Comparison of ENCODE assay signal across 1 cellular context in genomic region chr1:94417962-94418663, GRCh38.
TF ChIP-seq lines count a peak whose summit lies in the region.

Gene ABCD3 (plus strand): TSS chr1:94418389. CDS start chr1:94418479, 90 bp downstream.

TF ChIP-seq in HepG2, 621 proteins besides CTCF, POLR2A, EP300 and RAD21 (continued from another document and continues in another):
- TF ChIP-seq, protein P1, sequence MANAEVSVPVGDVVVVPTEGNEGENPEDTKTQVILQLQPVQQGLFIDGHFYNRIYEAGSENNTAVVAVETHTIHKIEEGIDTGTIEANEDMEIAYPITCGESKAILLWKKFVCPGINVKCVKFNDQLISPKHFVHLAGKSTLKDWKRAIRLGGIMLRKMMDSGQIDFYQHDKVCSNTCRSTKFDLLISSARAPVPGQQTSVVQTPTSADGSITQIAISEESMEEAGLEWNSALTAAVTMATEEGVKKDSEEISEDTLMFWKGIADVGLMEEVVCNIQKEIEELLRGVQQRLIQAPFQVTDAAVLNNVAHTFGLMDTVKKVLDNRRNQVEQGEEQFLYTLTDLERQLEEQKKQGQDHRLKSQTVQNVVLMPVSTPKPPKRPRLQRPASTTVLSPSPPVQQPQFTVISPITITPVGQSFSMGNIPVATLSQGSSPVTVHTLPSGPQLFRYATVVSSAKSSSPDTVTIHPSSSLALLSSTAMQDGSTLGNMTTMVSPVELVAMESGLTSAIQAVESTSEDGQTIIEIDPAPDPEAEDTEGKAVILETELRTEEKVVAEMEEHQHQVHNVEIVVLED (CRISPR knock-in tag; IDR thresholded peaks at IDR 0.05; ENCODE audit: borderline replicate concordance) = peak; percentile 66; the same call in 1 of the 2 replicates
- TF ChIP-seq ZNF687 (CRISPR knock-in tag; IDR thresholded peaks at IDR 0.05) (peak; percentile 95), ZNF605 (CRISPR knock-in tag; IDR thresholded peaks at IDR 0.05) (peak; percentile 56), SMYD3 (CRISPR knock-in tag; IDR thresholded peaks at IDR 0.05) (no peak), NCOA2 (CRISPR knock-in tag; IDR thresholded peaks at IDR 0.05) (peak; percentile 43), ZNF44 (CRISPR knock-in tag; IDR thresholded peaks at IDR 0.05) (no peak), RNF2 (conservative IDR thresholded peaks at IDR 0.05; ENCODE audit: low read depth) (no peak), ZBTB46 (CRISPR knock-in tag; IDR thresholded peaks at IDR 0.05; ENCODE audit: borderline replicate concordance) (no peak; the same call in 1 of the 2 replicates), SNAPC2 (CRISPR knock-in tag; IDR thresholded peaks at IDR 0.05) (no peak), PREB (CRISPR knock-in tag; IDR thresholded peaks at IDR 0.05) (no peak), ZC3H4 (CRISPR knock-in tag; IDR thresholded peaks at IDR 0.05; ENCODE audit: borderline replicate concordance) (peak; percentile 81; the same call in 1 of the 2 replicates), MIER2 (CRISPR knock-in tag; IDR thresholded peaks at IDR 0.05) (peak; percentile 38; the same call in 1 of the 2 replicates), MEF2D (CRISPR knock-in tag; IDR thresholded peaks at IDR 0.05) (peak; percentile 56), THAP11 (CRISPR knock-in tag; IDR thresholded peaks at IDR 0.05) (peak; percentile 69), ZNF20 (CRISPR knock-in tag; IDR thresholded peaks at IDR 0.05) (0 out of 2 replicates have a peak, but pooled peaks have one; percentile 84), PHF8 (CRISPR knock-in tag; IDR thresholded peaks at IDR 0.05) (peak; percentile 87), ZNF562 (CRISPR knock-in tag; IDR thresholded peaks at IDR 0.05; ENCODE audit: borderline replicate concordance) (no peak), JUND (CRISPR knock-in tag; IDR thresholded peaks at IDR 0.05) (peak; percentile 25; the same call in 1 of the 2 replicates), SIN3A (IDR thresholded peaks at IDR 0.05; ENCODE audit: borderline replicate concordance, low read depth, low read length) (peak; percentile 85; the same call in 1 of the 2 replicates), HIVEP1 (CRISPR knock-in tag; IDR thresholded peaks at IDR 0.05) (peak; percentile 90), MXI1 (IDR thresholded peaks at IDR 0.05; ENCODE audit: borderline replicate concordance, low read depth, low read length) (peak; percentile 76; the same call in 1 of the 3 replicates), SMARCE1 (IDR thresholded peaks at IDR 0.05; ENCODE audit: borderline replicate concordance) (no peak), FOXJ3 (CRISPR knock-in tag; IDR thresholded peaks at IDR 0.05; ENCODE audit: borderline replicate concordance) (no peak; the same call in 1 of the 2 replicates), ZNF788 (CRISPR knock-in tag; IDR thresholded peaks at IDR 0.05; ENCODE audit: borderline replicate concordance) (peak; percentile 64), ZNF496 (CRISPR knock-in tag; IDR thresholded peaks at IDR 0.05; ENCODE audit: insufficient replicate concordance) (no peak), PAWR (CRISPR knock-in tag; IDR thresholded peaks at IDR 0.05; ENCODE audit: borderline replicate concordance) (no peak), ZNF232 (CRISPR knock-in tag; IDR thresholded peaks at IDR 0.05; ENCODE audit: borderline replicate concordance) (no peak; the same call in 1 of the 2 replicates), ZNF343 (CRISPR knock-in tag; IDR thresholded peaks at IDR 0.05) (peak; percentile 75; the same call in 1 of the 2 replicates), MTA3 (CRISPR knock-in tag; IDR thresholded peaks at IDR 0.05) (no peak), NCOA1 (CRISPR knock-in tag; IDR thresholded peaks at IDR 0.05) (no peak), DMAP1 (CRISPR knock-in tag; IDR thresholded peaks at IDR 0.05) (peak; percentile 78), IRX3 (CRISPR knock-in tag; IDR thresholded peaks at IDR 0.05; ENCODE audit: borderline replicate concordance, low read depth) (0 out of 2 replicates have a peak, but pooled peaks have one; percentile 71), FLYWCH1 (CRISPR knock-in tag; IDR thresholded peaks at IDR 0.05) (no peak), CREBL2 (CRISPR knock-in tag; IDR thresholded peaks at IDR 0.05; ENCODE audit: borderline replicate concordance) (no peak)
- TF ChIP-seq, protein P2, sequence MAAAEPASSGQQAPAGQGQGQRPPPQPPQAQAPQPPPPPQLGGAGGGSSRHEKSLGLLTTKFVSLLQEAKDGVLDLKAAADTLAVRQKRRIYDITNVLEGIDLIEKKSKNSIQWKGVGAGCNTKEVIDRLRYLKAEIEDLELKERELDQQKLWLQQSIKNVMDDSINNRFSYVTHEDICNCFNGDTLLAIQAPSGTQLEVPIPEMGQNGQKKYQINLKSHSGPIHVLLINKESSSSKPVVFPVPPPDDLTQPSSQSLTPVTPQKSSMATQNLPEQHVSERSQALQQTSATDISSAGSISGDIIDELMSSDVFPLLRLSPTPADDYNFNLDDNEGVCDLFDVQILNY (CRISPR knock-in tag; conservative IDR thresholded peaks at IDR 0.05) = peak; percentile 78
- TF ChIP-seq, protein P3, sequence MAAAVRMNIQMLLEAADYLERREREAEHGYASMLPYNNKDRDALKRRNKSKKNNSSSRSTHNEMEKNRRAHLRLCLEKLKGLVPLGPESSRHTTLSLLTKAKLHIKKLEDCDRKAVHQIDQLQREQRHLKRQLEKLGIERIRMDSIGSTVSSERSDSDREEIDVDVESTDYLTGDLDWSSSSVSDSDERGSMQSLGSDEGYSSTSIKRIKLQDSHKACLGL (CRISPR knock-in tag; IDR thresholded peaks at IDR 0.05) = peak; percentile 68
- TF ChIP-seq, protein P4, sequence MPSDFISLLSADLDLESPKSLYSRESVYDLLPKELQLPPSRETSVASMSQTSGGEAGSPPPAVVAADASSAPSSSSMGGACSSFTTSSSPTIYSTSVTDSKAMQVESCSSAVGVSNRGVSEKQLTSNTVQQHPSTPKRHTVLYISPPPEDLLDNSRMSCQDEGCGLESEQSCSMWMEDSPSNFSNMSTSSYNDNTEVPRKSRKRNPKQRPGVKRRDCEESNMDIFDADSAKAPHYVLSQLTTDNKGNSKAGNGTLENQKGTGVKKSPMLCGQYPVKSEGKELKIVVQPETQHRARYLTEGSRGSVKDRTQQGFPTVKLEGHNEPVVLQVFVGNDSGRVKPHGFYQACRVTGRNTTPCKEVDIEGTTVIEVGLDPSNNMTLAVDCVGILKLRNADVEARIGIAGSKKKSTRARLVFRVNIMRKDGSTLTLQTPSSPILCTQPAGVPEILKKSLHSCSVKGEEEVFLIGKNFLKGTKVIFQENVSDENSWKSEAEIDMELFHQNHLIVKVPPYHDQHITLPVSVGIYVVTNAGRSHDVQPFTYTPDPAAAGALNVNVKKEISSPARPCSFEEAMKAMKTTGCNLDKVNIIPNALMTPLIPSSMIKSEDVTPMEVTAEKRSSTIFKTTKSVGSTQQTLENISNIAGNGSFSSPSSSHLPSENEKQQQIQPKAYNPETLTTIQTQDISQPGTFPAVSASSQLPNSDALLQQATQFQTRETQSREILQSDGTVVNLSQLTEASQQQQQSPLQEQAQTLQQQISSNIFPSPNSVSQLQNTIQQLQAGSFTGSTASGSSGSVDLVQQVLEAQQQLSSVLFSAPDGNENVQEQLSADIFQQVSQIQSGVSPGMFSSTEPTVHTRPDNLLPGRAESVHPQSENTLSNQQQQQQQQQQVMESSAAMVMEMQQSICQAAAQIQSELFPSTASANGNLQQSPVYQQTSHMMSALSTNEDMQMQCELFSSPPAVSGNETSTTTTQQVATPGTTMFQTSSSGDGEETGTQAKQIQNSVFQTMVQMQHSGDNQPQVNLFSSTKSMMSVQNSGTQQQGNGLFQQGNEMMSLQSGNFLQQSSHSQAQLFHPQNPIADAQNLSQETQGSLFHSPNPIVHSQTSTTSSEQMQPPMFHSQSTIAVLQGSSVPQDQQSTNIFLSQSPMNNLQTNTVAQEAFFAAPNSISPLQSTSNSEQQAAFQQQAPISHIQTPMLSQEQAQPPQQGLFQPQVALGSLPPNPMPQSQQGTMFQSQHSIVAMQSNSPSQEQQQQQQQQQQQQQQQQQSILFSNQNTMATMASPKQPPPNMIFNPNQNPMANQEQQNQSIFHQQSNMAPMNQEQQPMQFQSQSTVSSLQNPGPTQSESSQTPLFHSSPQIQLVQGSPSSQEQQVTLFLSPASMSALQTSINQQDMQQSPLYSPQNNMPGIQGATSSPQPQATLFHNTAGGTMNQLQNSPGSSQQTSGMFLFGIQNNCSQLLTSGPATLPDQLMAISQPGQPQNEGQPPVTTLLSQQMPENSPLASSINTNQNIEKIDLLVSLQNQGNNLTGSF (CRISPR knock-in tag; IDR thresholded peaks at IDR 0.05) = no peak
- TF ChIP-seq, protein P5, sequence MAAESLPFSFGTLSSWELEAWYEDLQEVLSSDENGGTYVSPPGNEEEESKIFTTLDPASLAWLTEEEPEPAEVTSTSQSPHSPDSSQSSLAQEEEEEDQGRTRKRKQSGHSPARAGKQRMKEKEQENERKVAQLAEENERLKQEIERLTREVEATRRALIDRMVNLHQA (CRISPR knock-in tag; IDR thresholded peaks at IDR 0.05) = no peak
- TF ChIP-seq, protein P6, sequence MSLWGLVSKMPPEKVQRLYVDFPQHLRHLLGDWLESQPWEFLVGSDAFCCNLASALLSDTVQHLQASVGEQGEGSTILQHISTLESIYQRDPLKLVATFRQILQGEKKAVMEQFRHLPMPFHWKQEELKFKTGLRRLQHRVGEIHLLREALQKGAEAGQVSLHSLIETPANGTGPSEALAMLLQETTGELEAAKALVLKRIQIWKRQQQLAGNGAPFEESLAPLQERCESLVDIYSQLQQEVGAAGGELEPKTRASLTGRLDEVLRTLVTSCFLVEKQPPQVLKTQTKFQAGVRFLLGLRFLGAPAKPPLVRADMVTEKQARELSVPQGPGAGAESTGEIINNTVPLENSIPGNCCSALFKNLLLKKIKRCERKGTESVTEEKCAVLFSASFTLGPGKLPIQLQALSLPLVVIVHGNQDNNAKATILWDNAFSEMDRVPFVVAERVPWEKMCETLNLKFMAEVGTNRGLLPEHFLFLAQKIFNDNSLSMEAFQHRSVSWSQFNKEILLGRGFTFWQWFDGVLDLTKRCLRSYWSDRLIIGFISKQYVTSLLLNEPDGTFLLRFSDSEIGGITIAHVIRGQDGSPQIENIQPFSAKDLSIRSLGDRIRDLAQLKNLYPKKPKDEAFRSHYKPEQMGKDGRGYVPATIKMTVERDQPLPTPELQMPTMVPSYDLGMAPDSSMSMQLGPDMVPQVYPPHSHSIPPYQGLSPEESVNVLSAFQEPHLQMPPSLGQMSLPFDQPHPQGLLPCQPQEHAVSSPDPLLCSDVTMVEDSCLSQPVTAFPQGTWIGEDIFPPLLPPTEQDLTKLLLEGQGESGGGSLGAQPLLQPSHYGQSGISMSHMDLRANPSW (CRISPR knock-in tag; IDR thresholded peaks at IDR 0.05; ENCODE audit: borderline replicate concordance) = no peak
